Comparison of ENCODE assay signal across 8 cellular contexts in genomic region chr2:71801969-71802368, GRCh38.
DNase-seq lines count a peak whose midpoint lies in the region; ATAC-seq and TF ChIP-seq lines count a peak whose summit lies in the region.

No MANE protein-coding gene starts in this region.

- peak overlapping the region; percentile 5 for H2AK5ac ChIP-seq in mesenchymal stem cell (ENCODE audit: low read length, severe bottlenecking)

- no peak overlapping the region for H2BK120ac ChIP-seq in mesenchymal stem cell (ENCODE audit: low read depth, low read length)

- H2BK12ac ChIP-seq in mesenchymal stem cell (ENCODE audit: low read length in 2 of 2): peak overlapping the region in 1 of 2 experiments; percentile 31

- no peak overlapping the region for H3K4me3 ChIP-seq in mesenchymal stem cell (ENCODE audit: insufficient read depth in 1 of 2, low read depth in 1 of 2, low read length in 2 of 2)

- no peak for TF ChIP-seq CTCF in natural killer cell (IDR thresholded peaks at IDR 0.05)

- no peaks in the 10 kb centered on the region for H3K79me1 ChIP-seq in mesenchymal stem cell (replicated peaks; ENCODE audit: low read length, poor library complexity, severe bottlenecking)

- H3K9me3 ChIP-seq in mesenchymal stem cell (ENCODE audit: control insufficient read depth, low read length): no peaks in the 10 kb centered on the region

- no peaks in the 10 kb centered on the region for H3K9me3 Mint-ChIP-seq in natural killer cell

- H3K9ac ChIP-seq in mesenchymal stem cell (ENCODE audit: low read length): peak overlapping the region; percentile 41

- no peak overlapping the region for H3K14ac ChIP-seq in mesenchymal stem cell (ENCODE audit: low read length in 2 of 2)

- no peaks in the 10 kb centered on the region for H3K36me3 Mint-ChIP-seq in natural killer cell

- H3K23ac ChIP-seq in mesenchymal stem cell (ENCODE audit: low read length in 2 of 2): no peak overlapping the region

- H2BK15ac ChIP-seq in mesenchymal stem cell (ENCODE audit: low read depth, poor library complexity, severe bottlenecking): no peak overlapping the region

- ATAC-seq in natural killer cell: no peak

- no peak overlapping the region for H3K27ac Mint-ChIP-seq in natural killer cell

- H3K27me3 Mint-ChIP-seq in natural killer cell (ENCODE audit: low read depth in 2 of 2): peaks cover 0 to 5% of the 10 kb centered on the region in 2 donors

- no peaks in the 10 kb centered on the region for H3K4me1 Mint-ChIP-seq in natural killer cell

- no peak overlapping the region for H3K4ac ChIP-seq in mesenchymal stem cell (ENCODE audit: low read depth in 1 of 2, low read length in 2 of 2)

- no peak overlapping the region for H3K27ac ChIP-seq in mesenchymal stem cell (ENCODE audit: low read length, poor library complexity, severe bottlenecking)

- peaks cover 11 to 13% of the 10 kb centered on the region in 2 experiments for H3K27me3 ChIP-seq in mesenchymal stem cell (ENCODE audit: control insufficient read depth in 1 of 2, insufficient read depth in 1 of 2, low read length in 2 of 2)

- no peak overlapping the region for H3K18ac ChIP-seq in mesenchymal stem cell (ENCODE audit: low read depth in 1 of 2, low read length in 2 of 2)

- peak; percentile 3 for DNase-seq in NCI-H1105 treated with DMSO at 0.1 percent for 48 hours (lab: John Stamatoyannopoulos, UW)
- DNase-seq in NCI-H1105 (lab: John Stamatoyannopoulos, UW): no peak
- peak; percentile 5 for DNase-seq in NCI-H146 treated with DMSO at 0.1 percent for 48 hours (lab: John Stamatoyannopoulos, UW; ENCODE audit: unreplicated experiment)
- DNase-seq in ecto neural progenitor cell (ENCODE audit: low spot score): peak; percentile 73
- peak; percentile 55 for DNase-seq in mesenchymal stem cell
- no peak for DNase-seq in natural killer cell
- no peak for DNase-seq in effector CD4-positive, alpha-beta T cell
- no peak for DNase-seq in NOMO-1 treated with dmso at 0.1 percent for 144 hours (lab: John Stamatoyannopoulos, UW; ENCODE audit: unreplicated experiment)

- no peak overlapping the region for H4K91ac ChIP-seq in mesenchymal stem cell (ENCODE audit: low read length)

- no peaks in the 10 kb centered on the region for H3K36me3 ChIP-seq in mesenchymal stem cell (ENCODE audit: control insufficient read depth in 1 of 2, insufficient read depth in 2 of 2, low read depth in 1 of 2, low read length in 2 of 2)

- H3K4me3 Mint-ChIP-seq in natural killer cell: no peak overlapping the region

- peaks cover 9% of the 10 kb centered on the region for H3K4me1 ChIP-seq in mesenchymal stem cell (ENCODE audit: control insufficient read depth, insufficient read depth, low read depth, low read length)

- H3K4me2 ChIP-seq in mesenchymal stem cell (ENCODE audit: low read length, poor library complexity, severe bottlenecking): no peak overlapping the region

- 71% methylated on average over 8 of the region's 8 CpGs for WGBS in mesenchymal stem cell

- H2BK5ac ChIP-seq in mesenchymal stem cell (ENCODE audit: low read depth, low read length, poor library complexity, severe bottlenecking): no peak overlapping the region

- no peak overlapping the region for H4K8ac ChIP-seq in mesenchymal stem cell (ENCODE audit: low read length)

- intact Hi-C loops in natural killer cell (cut with micrococcal nuclease): loop anchor here (5.0 kb wide), 1 partner anchor 255 kb away; no protein-coding TSS in a partner anchor

- H2AFZ ChIP-seq in mesenchymal stem cell (ENCODE audit: low read depth, low read length): no peak overlapping the region

Comparison
In these comparisons a context has a peak if more than half of its experiments do, and no peak if none do; other contexts are left out.
1. DNase-seq: peak in NCI-H1105 treated with DMSO at 0.1 percent for 48 hours (single experiment), NCI-H146 treated with DMSO at 0.1 percent for 48 hours (single experiment), ecto neural progenitor cell (single experiment) and mesenchymal stem cell (single experiment); none in NCI-H1105 (single experiment), natural killer cell (single experiment), effector CD4-positive, alpha-beta T cell (single experiment) and NOMO-1 treated with dmso at 0.1 percent for 144 hours (single experiment).